6 cellular contexts compared by ENCODE assay signal in the genomic region with DNA sequence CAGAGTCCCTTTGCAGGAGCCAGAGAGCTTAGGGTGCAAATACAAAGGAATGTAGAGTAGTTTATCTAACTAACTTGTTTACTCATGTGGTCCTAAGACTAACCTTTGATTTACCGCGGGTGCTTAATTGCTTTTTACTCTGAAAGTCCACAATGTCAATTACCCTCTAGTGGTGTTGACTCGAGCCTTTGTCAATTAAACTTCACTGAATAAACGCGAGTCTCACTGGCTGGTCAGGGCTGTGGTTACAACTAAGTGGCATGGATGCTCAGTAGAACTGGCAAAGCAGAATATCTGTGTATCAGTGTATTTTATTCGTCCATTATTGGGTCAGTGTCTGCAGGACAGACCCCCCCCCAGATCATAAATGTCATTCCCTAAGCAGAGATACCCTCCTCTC.
"Had no signal": no experiment of that assay in that cellular context is flagged by ENCODE, and none has a peak within 500 bp of the region (broad histone marks: within the 10 kb centered on the region; RNA-seq: fewer than 3 reads in every experiment).

No MANE protein-coding gene starts in this region.

- ATAC-seq: HepG2, K562 had no signal

- H3K4me3 ChIP-seq: K562 had no signal

- H3K27ac ChIP-seq: HL-60 had no signal

- DNase-seq: IMR-90, KBM-7, KG1 had no signal
